27 cellular contexts compared by ENCODE assay signal in the genomic region with DNA sequence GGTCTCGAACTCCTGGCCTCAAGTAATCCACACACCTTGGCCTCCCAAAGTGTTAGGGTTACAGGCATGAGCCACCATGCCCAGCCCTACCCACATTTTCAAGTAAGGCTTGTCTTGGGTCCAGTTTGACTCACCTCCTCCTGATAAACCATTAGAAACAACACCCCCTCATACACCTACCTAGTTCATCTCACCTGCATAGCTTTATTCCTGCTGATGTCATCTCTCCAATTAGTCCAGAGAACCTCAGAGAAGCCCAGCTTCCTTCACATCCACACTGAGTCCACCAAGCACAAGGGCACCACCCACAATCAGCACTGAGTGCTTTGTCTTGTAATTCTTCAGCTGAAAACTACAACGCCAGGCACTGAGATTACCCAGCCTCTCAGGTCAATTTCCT.
"Had no signal": no experiment of that assay in that cellular context is flagged by ENCODE, and none has a peak within 500 bp of the region (broad histone marks: within the 10 kb centered on the region; RNA-seq: fewer than 3 reads in every experiment).

No MANE protein-coding gene starts in this region.

- H3K9me3 ChIP-seq: gastrocnemius medialis, prostate gland, right atrium auricular region, thyroid gland had no signal

- DNase-seq: dermis blood vessel endothelial cell; effector memory CD4-positive, alpha-beta T cell; erythroblast; gastrocnemius medialis; head of caudate nucleus; mesendoderm; midbrain; naive thymus-derived CD8-positive, alpha-beta T cell; nephron progenitor cell; nucleus accumbens; stimulated activated CD4-positive, alpha-beta T cell treated with anti-CD3 and anti-CD28 coated beads, Interleukin-12 subunit alpha, Interleukin-12 subunit beta, amount 100 ng/mL, for 4 hours; stimulated activated CD4-positive, alpha-beta T cell treated with anti-CD3 and anti-CD28 coated beads, Interleukin-1b, Interleukin-23, amount 100 ng/mL, for 48 hours; stimulated activated CD4-positive, alpha-beta T cell treated with anti-CD3 and anti-CD28 coated beads, Interleukin-4, amount 100 ng/mL, for 1 hour; stimulated activated CD8-positive, alpha-beta memory T cell treated with anti-CD3 and anti-CD28 coated beads, Interleukin-4, amount 100 ng/mL, for 48 hours; stimulated activated naive CD4-positive, alpha-beta T cell; stimulated activated naive CD8-positive, alpha-beta T cell treated with anti-CD3 and anti-CD28 coated beads, Interleukin-15, amount 100 ng/mL, for 72 hours; thyroid gland; trophoblast cell had no signal

- H3K27me3 ChIP-seq: gastrocnemius medialis, right atrium auricular region, thyroid gland had no signal

- H3K4me1 ChIP-seq: prostate gland, thyroid gland had no signal

- ATAC-seq: gastrocnemius medialis; left lobe of liver; naive thymus-derived CD8-positive, alpha-beta T cell; sciatic nerve; stimulated activated naive CD8-positive, alpha-beta T cell treated with anti-CD3 and anti-CD28 coated beads, Interleukin-15, amount 100 ng/mL, for 72 hours had no signal

- H3K4me3 ChIP-seq: coronary artery, gastrocnemius medialis, lung, prostate gland, right atrium auricular region, smooth muscle cell, thyroid gland had no signal

- FAIRE-seq: endothelial cell of umbilical vein, keratinocyte had no signal

- H3K36me3 ChIP-seq: gastrocnemius medialis, prostate gland, right atrium auricular region, thyroid gland had no signal

- H3K27ac ChIP-seq: coronary artery, gastrocnemius medialis, prostate gland, right atrium auricular region, thyroid gland had no signal
